In the genomic region with DNA sequence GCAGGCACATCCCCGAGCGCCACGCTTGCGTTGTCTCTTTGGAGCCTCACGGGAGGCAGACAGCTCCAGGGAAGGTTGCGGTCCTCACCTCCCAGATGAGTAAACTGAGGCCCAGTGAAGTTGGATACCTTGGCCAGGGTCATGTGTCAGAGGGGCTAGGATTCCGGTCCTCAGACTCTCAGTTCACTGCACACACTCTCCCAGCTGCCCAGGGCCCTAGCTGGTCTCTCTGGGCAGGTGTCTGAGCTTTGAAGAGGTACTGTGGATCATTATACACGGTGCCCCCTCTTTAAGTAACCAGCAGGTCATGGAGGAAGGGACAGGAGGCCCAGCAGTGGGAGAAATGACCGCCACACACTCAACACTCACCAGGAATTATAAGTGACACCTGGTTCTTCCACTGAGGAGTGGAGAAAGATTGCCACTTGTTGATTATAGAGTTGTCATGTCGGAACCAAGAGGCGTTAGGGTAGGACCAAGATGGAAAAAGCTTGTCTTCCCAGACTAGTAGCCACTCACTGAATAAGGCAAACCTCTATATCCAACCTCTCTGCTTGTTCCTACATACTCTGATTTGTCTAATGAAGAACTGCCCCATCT, we compare ENCODE assay signal across 8 cellular contexts. TPM values are rescaled to one million over a fixed set of nuclear protein-coding genes. Genes with fewer than 3 reads are reported as not detected.
DNase-seq lines count a peak whose midpoint lies in the region; ATAC-seq, FAIRE-seq and TF ChIP-seq lines count a peak whose summit lies in the region.

No MANE protein-coding gene starts in this region.

- FAIRE-seq in A549 (lab: Jason Lieb, UNC) = no peak

- H3K4me3 ChIP-seq in A549 (peak overlapping the region; percentile 80), transverse colon (peak overlapping the region; percentile 78 to 91 (median 81))

- H3K27me3 ChIP-seq in transverse colon = no peaks in the 10 kb centered on the region

- peaks cover 0 to 32% (median 11%) of the 10 kb centered on the region in 4 donors for H3K36me3 ChIP-seq in transverse colon

- peak overlapping the region; percentile 81 for H3K4me2 ChIP-seq in A549

- peaks cover 50% of the 10 kb centered on the region for H3K4me1 Mint-ChIP-seq in HFFc6 (ENCODE audit: low read depth)
- H3K4me1 Mint-ChIP-seq in activated naive CD8-positive, alpha-beta T cell treated with anti-CD3 and anti-CD28 coated beads for 36 hours = peaks cover 36% of the 10 kb centered on the region

- CTCF ChIA-PET in A549 (lab: Yijun Ruan, JAX) = interaction anchor here (0.6 to 9.5 kb wide), 11 partner anchors 9 to 187 kb away, joined by 3 to 75 read pairs (median 6); no protein-coding TSS in a partner anchor

- H3K4me1 ChIP-seq in A549 = peaks cover 23% of the 10 kb centered on the region
- H3K4me1 ChIP-seq in transverse colon = peaks cover 12 to 23% (median 20%) of the 10 kb centered on the region in 4 donors

- DNase-seq in A549 (ENCODE audit: low read depth in 1 of 2, low spot score in 1 of 2) (no peak), HFFc6 (no peak), left colon (no peak), transverse colon (no peak), erythroblast (lab: John Stamatoyannopoulos, UW) (no peak)
- no peak for DNase-seq in activated naive CD8-positive, alpha-beta T cell treated with anti-CD3 and anti-CD28 coated beads for 36 hours

- ATAC-seq in A549 = peak; percentile 26 to 29; a peak in 5 of 6 replicates
- peak; percentile 4 for ATAC-seq in left colon
- ATAC-seq in GM21423 (IDR thresholded peaks at IDR 0.05; ENCODE audit: unreplicated experiment) = no peak
- ATAC-seq in HG02884 (IDR thresholded peaks at IDR 0.05; ENCODE audit: unreplicated experiment) = no peak

- intact Hi-C loops in left colon (cut with DNase I, micrococcal nuclease) (loop anchor here in 1 of 2 donors (10.0 kb wide), 1 partner anchor 51 kb away; the partner anchor contains the start of gene KHK), transverse colon (cut with DNase I; ENCODE audit: low total_unique reads) (loop anchor here (5.0 kb wide), 1 partner anchor 54 kb away; the partner anchor contains the start of gene KHK)

- H3K9me3 ChIP-seq in A549 (no peaks in the 10 kb centered on the region), transverse colon (no peaks in the 10 kb centered on the region)

- TF ChIP-seq CTCF in A549 (IDR thresholded peaks at IDR 0.05) (no peak), HFFc6 (IDR thresholded peaks at IDR 0.05) (no peak), transverse colon (IDR thresholded peaks at IDR 0.05) (no peak)

- no peak for TF ChIP-seq RAD21 in A549 (conservative IDR thresholded peaks at IDR 0.05 in 1 of 2, IDR thresholded peaks at IDR 0.05 in 1 of 2)

- peaks cover 9% of the 10 kb centered on the region for H3K27me3 Mint-ChIP-seq in HFFc6 (ENCODE audit: insufficient read depth)
- no peaks in the 10 kb centered on the region for H3K27me3 Mint-ChIP-seq in activated naive CD8-positive, alpha-beta T cell treated with anti-CD3 and anti-CD28 coated beads for 36 hours

- 15% methylated on average over 6 of the region's 11 CpGs for WGBS in A549 (ENCODE audit: missing lambda C conversion rate)
- WGBS in transverse colon (ENCODE audit: low coverage in 1 of 2), 2 donors = 7 to 20% methylated on average over 1 to 11 of the region's 11 CpGs

- H3K27ac ChIP-seq in A549 (peak overlapping the region; percentile 91 to 95), transverse colon (peak overlapping the region; percentile 85 to 91 (median 86))

- in situ Hi-C loops in transverse colon (cut with MboI; ENCODE audit: low pct_ligation_motif_present in 1 of 4, low pct_unique_long_range_greater_than_20kb in 1 of 4, low sequenced_read_pairs in 3 of 4) = no loop called here

- H3K9me3 Mint-ChIP-seq in HFFc6 = no peaks in the 10 kb centered on the region
- no peaks in the 10 kb centered on the region for H3K9me3 Mint-ChIP-seq in activated naive CD8-positive, alpha-beta T cell treated with anti-CD3 and anti-CD28 coated beads for 36 hours

- peak overlapping the region; percentile 94 for H3K4me3 Mint-ChIP-seq in HFFc6
- H3K4me3 Mint-ChIP-seq in activated naive CD8-positive, alpha-beta T cell treated with anti-CD3 and anti-CD28 coated beads for 36 hours = peak overlapping the region; percentile 95

- POLR2A ChIA-PET in A549 (lab: Yijun Ruan, JAX) = interaction anchor here (0.5 to 2.3 kb wide), 4 partner anchors 10 to 203 kb away, joined by 3 to 9 read pairs (median 4); partner anchors contain the start of gene AGBL5

- TF ChIP-seq POLR2A in A549 (IDR thresholded peaks at IDR 0.05; ENCODE audit: low read length) (no peak), transverse colon (IDR thresholded peaks at IDR 0.05) (no peak), erythroblast (IDR thresholded peaks at IDR 0.05; ENCODE audit: low read length) (no peak)

- no peak for TF ChIP-seq EP300 in A549 (IDR thresholded peaks at IDR 0.05)
- no peak for TF ChIP-seq EP300 in transverse colon (IDR thresholded peaks at IDR 0.05; ENCODE audit: low read depth)

- peak overlapping the region; percentile 89 for H3K27ac Mint-ChIP-seq in HFFc6
- H3K27ac Mint-ChIP-seq in activated naive CD8-positive, alpha-beta T cell treated with anti-CD3 and anti-CD28 coated beads for 36 hours = peak overlapping the region; percentile 78

- peaks cover 66% of the 10 kb centered on the region for H3K36me3 Mint-ChIP-seq in HFFc6 (ENCODE audit: low read depth)
- peaks cover 36% of the 10 kb centered on the region for H3K36me3 Mint-ChIP-seq in activated naive CD8-positive, alpha-beta T cell treated with anti-CD3 and anti-CD28 coated beads for 36 hours

TF ChIP-seq in A549, 52 proteins besides CTCF, POLR2A, EP300 and RAD21:
- TF ChIP-seq GATA3 (IDR thresholded peaks at IDR 0.05; ENCODE audit: borderline replicate concordance) (no peak), JUN (IDR thresholded peaks at IDR 0.05) (peak in 1 of 2 experiments; percentile 4; a peak in 1 of 5 replicates)

RNA-seq across cellular contexts. Expression of gene TMEM214, which starts 0.6 kb away (rescaled TPM):
- polyA plus RNA-seq in A549 (2011; rRNA removed) = 74.9 and 106 TPM in 2 replicates
- 68.1 and 87.1 TPM in 2 replicates for polyA plus RNA-seq in A549 (2012; cell fraction: cytosol; rRNA removed)
- polyA plus RNA-seq in A549 (2012; cell fraction: nucleus; rRNA removed) = 190 and 235 TPM in 2 replicates
- polyA plus RNA-seq in A549 (2017; fragmentation: RNase III; extraction: RNeasy Plus Mini Kit Qiagen cat#74134 plus additional on column Dnase treatment) = 48.1 to 57.0 TPM (median 54.3 TPM) in 3 replicates
- polyA minus RNA-seq in A549 (2011; rRNA and poly(A)+ RNA removed) = 178 and 203 TPM in 2 replicates
- 100 to 1,000 TPM; 119 to 162 (median 144) TPM for total RNA-seq in HFFc6 (2021; fragmentation: NEBNext Ultra II Directional; extraction: Animal tissue kit (Norgen Biotek cat#: 25700))
- 10 to 100 TPM; 50.6 to 54.3 TPM for total RNA-seq in activated naive CD8-positive, alpha-beta T cell treated with anti-CD3 and anti-CD28 coated beads for 36 hours
- total RNA-seq in left colon = 10 to 100 TPM; 70.2 to 89.7 TPM
- total RNA-seq in transverse colon = 100 to 1,000 TPM in 2 of 4 donors, 10 to 100 TPM in 2; 51.2 to 179 (median 127) TPM

RNA-seq across cellular contexts. Expression of gene AGBL5, which starts 18.1 kb away (rescaled TPM):
- polyA plus RNA-seq in A549 (2011; rRNA removed) (48.3 and 52.7 TPM in 2 replicates), A549 (2017; fragmentation: RNase III; extraction: RNeasy Plus Mini Kit Qiagen cat#74134 plus additional on column Dnase treatment) (25.5 to 28.3 TPM (median 26.1 TPM) in 3 replicates)
- 34.6 and 40.5 TPM in 2 replicates for polyA plus RNA-seq in A549 (2012; cell fraction: cytosol; rRNA removed)
- polyA plus RNA-seq in A549 (2012; cell fraction: nucleus; rRNA removed) = 24.6 and 27.4 TPM in 2 replicates
- polyA minus RNA-seq in A549 (2011; rRNA and poly(A)+ RNA removed) = 71.9 and 86.3 TPM in 2 replicates
- 10 to 100 TPM; 23.5 to 31.4 (median 28.6) TPM for total RNA-seq in HFFc6 (2021; fragmentation: NEBNext Ultra II Directional; extraction: Animal tissue kit (Norgen Biotek cat#: 25700))
- total RNA-seq in activated naive CD8-positive, alpha-beta T cell treated with anti-CD3 and anti-CD28 coated beads for 36 hours = 10 to 100 TPM; 14.8 to 15.2 TPM
- total RNA-seq in left colon (10 to 100 TPM; 14.7 to 16.1 TPM), transverse colon (10 to 100 TPM in 3 of 4 donors, 1 to 10 TPM in 1; 9.7 to 39.2 (median 13.9) TPM)

RNA-seq across cellular contexts. Expression of gene OST4, which starts 38.1 kb away (rescaled TPM):
- 392 and 408 TPM in 2 replicates for polyA plus RNA-seq in A549 (2011; rRNA removed)
- 1,186 and 1,481 TPM in 2 replicates for polyA plus RNA-seq in A549 (2012; cell fraction: cytosol; rRNA removed)
- 205 and 365 TPM in 2 replicates for polyA plus RNA-seq in A549 (2012; cell fraction: nucleus; rRNA removed)
- 809 to 921 TPM (median 880 TPM) in 3 replicates for polyA plus RNA-seq in A549 (2017; fragmentation: RNase III; extraction: RNeasy Plus Mini Kit Qiagen cat#74134 plus additional on column Dnase treatment)
- 242 and 355 TPM in 2 replicates for polyA minus RNA-seq in A549 (2011; rRNA and poly(A)+ RNA removed)
- total RNA-seq in HFFc6 (2021; fragmentation: NEBNext Ultra II Directional; extraction: Animal tissue kit (Norgen Biotek cat#: 25700)) = 100 to 1,000 TPM; 500 to 565 (median 548) TPM
- 100 to 1,000 TPM; 282 to 290 TPM for total RNA-seq in activated naive CD8-positive, alpha-beta T cell treated with anti-CD3 and anti-CD28 coated beads for 36 hours
- 100 to 1,000 TPM; 243 to 278 TPM for total RNA-seq in left colon
- total RNA-seq in transverse colon = 100 to 1,000 TPM in 3 of 4 donors, 10 to 100 TPM in 1; 92.7 to 320 (median 202) TPM

RNA-seq across cellular contexts. Expression of gene EMILIN1, which starts 45.1 kb away (rescaled TPM):
- 0.13 TPM in 2 replicates for polyA plus RNA-seq in A549 (2011; rRNA removed)
- polyA plus RNA-seq in A549 (2012; cell fraction: cytosol; rRNA removed) = 0.49 and 0.52 TPM in 2 replicates
- polyA plus RNA-seq in A549 (2012; cell fraction: nucleus; rRNA removed) = 0.91 and 0.96 TPM in 2 replicates
- polyA plus RNA-seq in A549 (2017; fragmentation: RNase III; extraction: RNeasy Plus Mini Kit Qiagen cat#74134 plus additional on column Dnase treatment) = 0.46 to 0.51 TPM (median 0.49 TPM) in 3 replicates
- 0.24 TPM in 1 of 2 replicates, not detected in the other for polyA minus RNA-seq in A549 (2011; rRNA and poly(A)+ RNA removed)
- 100 to 1,000 TPM; 144 to 208 (median 183) TPM for total RNA-seq in HFFc6 (2021; fragmentation: NEBNext Ultra II Directional; extraction: Animal tissue kit (Norgen Biotek cat#: 25700))
- under 1 TPM; 0.62 to 0.76 TPM for total RNA-seq in activated naive CD8-positive, alpha-beta T cell treated with anti-CD3 and anti-CD28 coated beads for 36 hours
- total RNA-seq in left colon = 10 to 100 TPM in 1 of 2 donors, 1 to 10 TPM in 1; 8.4 to 41.6 TPM
- total RNA-seq in transverse colon = 100 to 1,000 TPM in 1 of 4 donors, 10 to 100 TPM in 3; 41.0 to 152 (median 65.6) TPM

RNA-seq across cellular contexts. Expression of gene KHK, which starts 53.2 kb away (rescaled TPM):
- 4.2 and 4.4 TPM in 2 replicates for polyA plus RNA-seq in A549 (2011; rRNA removed)
- polyA plus RNA-seq in A549 (2012; cell fraction: cytosol; rRNA removed) = 12.4 and 13.0 TPM in 2 replicates
- 22.5 and 25.5 TPM in 2 replicates for polyA plus RNA-seq in A549 (2012; cell fraction: nucleus; rRNA removed)
- 7.6 to 8.5 TPM (median 8.3 TPM) in 3 replicates for polyA plus RNA-seq in A549 (2017; fragmentation: RNase III; extraction: RNeasy Plus Mini Kit Qiagen cat#74134 plus additional on column Dnase treatment)
- polyA minus RNA-seq in A549 (2011; rRNA and poly(A)+ RNA removed) = 6.7 and 9.0 TPM in 2 replicates
- total RNA-seq in HFFc6 (2021; fragmentation: NEBNext Ultra II Directional; extraction: Animal tissue kit (Norgen Biotek cat#: 25700)) = 1 to 10 TPM; 1.0 to 1.7 (median 1.6) TPM
- total RNA-seq in activated naive CD8-positive, alpha-beta T cell treated with anti-CD3 and anti-CD28 coated beads for 36 hours = 10 to 100 TPM; 12.6 to 12.8 TPM
- 10 to 100 TPM in 1 of 2 donors, 1 to 10 TPM in 1; 8.8 to 13.4 TPM for total RNA-seq in left colon
- total RNA-seq in transverse colon = 10 to 100 TPM in 1 of 4 donors, 1 to 10 TPM in 3; 1.8 to 12.0 (median 6.3) TPM

Comparison
In these comparisons a context has a peak if more than half of its experiments do, and no peak if none do; other contexts are left out.
1. ATAC-seq: peak in A549 (2 of 2) and left colon (single experiment); none in GM21423 (single experiment) and HG02884 (single experiment).